8 cellular contexts compared by ENCODE assay signal in the genomic region with DNA sequence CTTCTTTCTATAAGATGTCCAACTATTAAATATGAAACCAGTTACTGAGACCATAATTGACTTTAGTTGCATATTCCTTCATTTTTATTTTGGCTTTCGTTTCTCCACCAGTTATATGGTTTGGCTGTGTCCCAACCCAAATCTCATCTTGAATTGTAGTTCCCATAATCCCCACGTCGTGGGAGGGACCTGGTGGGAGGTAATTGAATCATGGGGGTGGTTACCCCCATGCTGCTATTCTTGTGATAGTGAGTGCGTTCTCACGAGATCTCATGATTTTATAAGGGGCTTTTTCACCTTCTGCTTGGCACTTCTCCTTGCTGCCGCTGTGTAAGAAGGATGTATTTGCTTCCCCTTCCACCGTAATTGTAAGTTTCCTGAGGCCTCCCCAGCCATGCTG.
DNase-seq lines count a peak whose midpoint lies in the region; FAIRE-seq and TF ChIP-seq lines count a peak whose summit lies in the region.
"Not testable (repeated sequence)": the region's sequence is repeated elsewhere in the genome, so short reads cannot be mapped to it uniquely, and the experiment has no call there.

No MANE protein-coding gene starts in this region.

- not testable (repeated sequence) for H3K9ac ChIP-seq in SK-N-MC (ENCODE audit: insufficient read length); astrocyte (ENCODE audit: low read length)

- H3K27ac Mint-ChIP-seq in astrocyte (ENCODE audit: unreplicated experiment): not testable (repeated sequence)
- peak overlapping the region; percentile 70 for H3K27ac Mint-ChIP-seq in mesothelial cell of epicardium

- H3K27me3 Mint-ChIP-seq in astrocyte (ENCODE audit: low read depth, unreplicated experiment); mesothelial cell of epicardium (ENCODE audit: low read depth): not testable (repeated sequence)

- not testable (repeated sequence) for H3K36me3 Mint-ChIP-seq in astrocyte (ENCODE audit: low read depth, unreplicated experiment); mesothelial cell of epicardium

- peak overlapping the region; percentile 67; the same call in 1 of the 2 replicates for H3K27ac ChIP-seq in SK-N-MC
- H3K27ac ChIP-seq in astrocyte (ENCODE audit: low read depth, low read length); brain microvascular endothelial cell; osteoblast (ENCODE audit: low read depth, low read length): not testable (repeated sequence)
- peak overlapping the region; percentile 36 to 69 for H3K27ac ChIP-seq in coronary artery
- peak overlapping the region; percentile 64 to 75 for H3K27ac ChIP-seq in tibial artery

- H3K4me3 Mint-ChIP-seq in astrocyte (ENCODE audit: unreplicated experiment); mesothelial cell of epicardium: not testable (repeated sequence)

- not testable (repeated sequence) for H3K9me3 Mint-ChIP-seq in astrocyte (ENCODE audit: unreplicated experiment); mesothelial cell of epicardium

- H3K4me3 ChIP-seq in BE2C (ENCODE audit: low read depth, low read length) (peak overlapping the region; percentile 16; the same call in 1 of the 2 replicates), SK-N-MC (peak overlapping the region; percentile 33; the same call in 1 of the 2 replicates)
- H3K4me3 ChIP-seq in astrocyte (ENCODE audit: insufficient read depth, low read depth, low read length); brain microvascular endothelial cell (ENCODE audit: low read depth, low read length); coronary artery; osteoblast (ENCODE audit: insufficient read depth, low read length); tibial artery: not testable (repeated sequence)

- TF ChIP-seq CTCF in BE2C (IDR thresholded peaks at IDR 0.05; ENCODE audit: low read depth, low read length); astrocyte (IDR thresholded peaks at IDR 0.05; ENCODE audit: insufficient read depth, low read depth, low read length); brain microvascular endothelial cell (IDR thresholded peaks at IDR 0.05; ENCODE audit: low read depth, low read length, missing control alignments); coronary artery (IDR thresholded peaks at IDR 0.05); mesothelial cell of epicardium (IDR thresholded peaks at IDR 0.05; ENCODE audit: unreplicated experiment); osteoblast (IDR thresholded peaks at IDR 0.05; ENCODE audit: extremely low read depth, low read depth, low read length); tibial artery (IDR thresholded peaks at IDR 0.05): not testable (repeated sequence)

- H3K36me3 ChIP-seq in BE2C; SK-N-MC (ENCODE audit: insufficient read depth, low read length); astrocyte (ENCODE audit: insufficient read depth, low read length); brain microvascular endothelial cell (replicated peaks); osteoblast (ENCODE audit: insufficient read depth, low read length); tibial artery: not testable (repeated sequence)

- H3K4me1 Mint-ChIP-seq in astrocyte (ENCODE audit: low read depth, unreplicated experiment) (peaks cover 26% of the 10 kb centered on the region), mesothelial cell of epicardium (peaks cover 70% of the 10 kb centered on the region)

- not testable (repeated sequence) for H3K79me2 ChIP-seq in astrocyte (ENCODE audit: insufficient read depth, low read length); osteoblast (ENCODE audit: insufficient read depth, low read length)

- DNase-seq in BE2C (peak; percentile 4), brain microvascular endothelial cell (peak; percentile 14)
- DNase-seq in SK-N-MC (ENCODE audit: low read depth, low spot score); astrocyte (ENCODE audit: low read depth); coronary artery (ENCODE audit: low spot score); mesothelial cell of epicardium (ENCODE audit: low spot score in 2 of 2, unreplicated experiment in 2 of 2); osteoblast (ENCODE audit: insufficient read length, low spot score, missing footprints); tibial artery: not testable (repeated sequence)

- not testable (repeated sequence) for H2AFZ ChIP-seq in astrocyte (ENCODE audit: low read depth, low read length); osteoblast (ENCODE audit: low read length)

- not testable (repeated sequence) for H4K20me1 ChIP-seq in astrocyte (ENCODE audit: insufficient read depth, low read length); osteoblast (ENCODE audit: insufficient read depth, low read length)

- intact Hi-C loops in tibial artery (cut with DNase I; ENCODE audit: low total_unique reads): not testable (repeated sequence)

- H3K4me2 ChIP-seq in astrocyte (ENCODE audit: low read length): not testable (repeated sequence)
- H3K4me2 ChIP-seq in osteoblast (ENCODE audit: insufficient read depth, low read length): peak overlapping the region; percentile 15

- not testable (repeated sequence) for H3K27me3 ChIP-seq in BE2C; astrocyte (ENCODE audit: insufficient read depth, low read length); brain microvascular endothelial cell (replicated peaks); osteoblast (ENCODE audit: insufficient read depth, low read length); tibial artery

- H3K9me3 ChIP-seq in BE2C; SK-N-MC (ENCODE audit: low read depth, low read length); astrocyte (ENCODE audit: insufficient read depth, low read depth, low read length); osteoblast (ENCODE audit: low read depth, low read length); tibial artery: not testable (repeated sequence)

- peak; percentile 5 for FAIRE-seq in astrocyte (lab: Jason Lieb, UNC)

- H3K4me1 ChIP-seq in BE2C; astrocyte (ENCODE audit: insufficient read depth, low read length): not testable (repeated sequence)
- H3K4me1 ChIP-seq in osteoblast (ENCODE audit: insufficient read depth, low read length) (peaks cover 26% of the 10 kb centered on the region), tibial artery (peaks cover 0 to 66% (median 4%) of the 10 kb centered on the region in 4 donors)

- in situ Hi-C loops in brain microvascular endothelial cell (cut with HindIII; ENCODE audit: low pct_ligation_motif_present, low sequenced_read_pairs): not testable (repeated sequence)
